ENCODE assay signal across 8 cellular contexts in the genomic region with DNA sequence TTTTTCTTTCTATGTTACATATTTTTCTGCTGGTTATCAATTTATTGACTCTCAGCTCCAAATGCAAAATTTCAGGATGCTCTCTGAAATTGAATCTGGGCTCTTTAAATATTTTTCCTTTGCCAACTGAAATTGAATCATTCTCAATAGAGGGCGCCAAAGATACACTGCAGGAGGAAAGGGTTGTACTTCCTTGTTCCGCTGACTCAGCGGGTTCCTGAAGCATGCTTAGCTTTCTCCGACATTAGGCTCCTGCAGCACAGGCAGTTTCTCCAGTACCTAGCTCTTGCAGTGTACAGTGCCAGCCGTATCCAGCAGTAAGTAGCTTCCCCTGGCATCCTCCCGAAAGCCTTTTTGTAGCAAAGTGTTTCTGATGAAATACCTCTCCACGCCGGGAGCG. TPM values are rescaled to one million over a fixed set of nuclear protein-coding genes. Genes with fewer than 3 reads are reported as not detected.
A peak's percentile ranks its signal among the peaks of the same experiment; 100 is the strongest.
DNase-seq lines count a peak whose midpoint lies in the region; ATAC-seq and TF ChIP-seq lines count a peak whose summit lies in the region.

No MANE protein-coding gene starts in this region.

- H3K9me3 ChIP-seq in cardiac muscle cell (ENCODE audit: low read depth) (no peaks in the 10 kb centered on the region), OCI-LY3 (ENCODE audit: insufficient read depth, low read length) (no peaks in the 10 kb centered on the region), endodermal cell (ENCODE audit: control insufficient read depth, low read length) (no peaks in the 10 kb centered on the region), neural progenitor cell (ENCODE audit: low read depth) (no peaks in the 10 kb centered on the region)

- no peaks in the 10 kb centered on the region for H3K4me1 ChIP-seq in cardiac muscle cell (ENCODE audit: low read depth)
- no peaks in the 10 kb centered on the region for H3K4me1 ChIP-seq in OCI-LY3 (ENCODE audit: low read length)
- H3K4me1 ChIP-seq in endodermal cell (ENCODE audit: control insufficient read depth, insufficient read depth, low read length), result no peaks in the 10 kb centered on the region
- H3K4me1 ChIP-seq in neural progenitor cell, result no peaks in the 10 kb centered on the region

- DNase-seq in cardiac muscle cell (ENCODE audit: low read depth in 1 of 2, low spot score in 1 of 2) (peak; percentile 41 to 80), Right ventricle myocardium inferior (ENCODE audit: missing footprints) (no peak), Kasumi-1 (lab: John Stamatoyannopoulos, UW) (peak; percentile 74 to 83), endodermal cell (peak; percentile 68), neural progenitor cell (ENCODE audit: low spot score) (peak; percentile 64), activated gamma-delta T cell (lab: John Stamatoyannopoulos, UW) (no peak)

- H3K9me3 Mint-ChIP-seq in endodermal cell (peaks cover 33% of the 10 kb centered on the region), neural progenitor cell (no peaks in the 10 kb centered on the region)

- H3K36me3 ChIP-seq in cardiac muscle cell (no peaks in the 10 kb centered on the region), OCI-LY3 (replicated peaks; ENCODE audit: low read depth, low read length) (no peaks in the 10 kb centered on the region), endodermal cell (ENCODE audit: control insufficient read depth, insufficient read depth, low read length) (no peaks in the 10 kb centered on the region), neural progenitor cell (no peaks in the 10 kb centered on the region)

- H3K4me1 Mint-ChIP-seq in endodermal cell (no peaks in the 10 kb centered on the region), neural progenitor cell (no peaks in the 10 kb centered on the region)

- H2AFZ ChIP-seq in OCI-LY3 (ENCODE audit: low read depth, low read length), result peak overlapping the region; percentile 46; the same call in 1 of the 2 replicates
- no peak overlapping the region for H2AFZ ChIP-seq in neural progenitor cell (replicated peaks)

- H3F3A ChIP-seq in neural progenitor cell (ENCODE audit: low read depth), result no peaks in the 10 kb centered on the region

- ATAC-seq in Right ventricle myocardium inferior (no peak), GM19397 (IDR thresholded peaks at IDR 0.05; ENCODE audit: unreplicated experiment) (no peak)

- H3K4me3 ChIP-seq in cardiac muscle cell (no peak overlapping the region), OCI-LY3 (ENCODE audit: low read length) (peak overlapping the region; percentile 48; the same call in 1 of the 2 replicates), endodermal cell (ENCODE audit: low read length) (no peak overlapping the region), neural progenitor cell (no peak overlapping the region)

- no peaks in the 10 kb centered on the region for H3K79me2 ChIP-seq in OCI-LY3 (ENCODE audit: low read length)
- no peaks in the 10 kb centered on the region for H3K79me2 ChIP-seq in neural progenitor cell (ENCODE audit: low read depth)

- H3K36me3 Mint-ChIP-seq in endodermal cell (ENCODE audit: low read depth) (no peaks in the 10 kb centered on the region), neural progenitor cell (no peaks in the 10 kb centered on the region)

- H3K27me3 ChIP-seq in cardiac muscle cell (no peaks in the 10 kb centered on the region), OCI-LY3 (ENCODE audit: low read depth, low read length) (no peaks in the 10 kb centered on the region), endodermal cell (ENCODE audit: control insufficient read depth, insufficient read depth, low read length, poor library complexity, severe bottlenecking) (no peaks in the 10 kb centered on the region), neural progenitor cell (no peaks in the 10 kb centered on the region)

- WGBS in endodermal cell (ENCODE audit: insufficient coverage in 1 of 2, insufficient read length in 1 of 2), 2 experiments, result 54 to 76% methylated on average over 3 to 9 of the region's 9 CpGs

- no peak overlapping the region for H3K4me3 Mint-ChIP-seq in endodermal cell
- H3K4me3 Mint-ChIP-seq in neural progenitor cell, result no peak overlapping the region

- H3K4me2 ChIP-seq in OCI-LY3 (ENCODE audit: low read length) (peak overlapping the region; percentile 62), neural progenitor cell (no peak overlapping the region)

- H3K27ac Mint-ChIP-seq in endodermal cell, result no peak overlapping the region
- H3K27ac Mint-ChIP-seq in neural progenitor cell, result no peak overlapping the region

- no peaks in the 10 kb centered on the region for H4K20me1 ChIP-seq in OCI-LY3 (ENCODE audit: insufficient read depth, low read length)
- H4K20me1 ChIP-seq in neural progenitor cell (ENCODE audit: low read depth), result no peaks in the 10 kb centered on the region

- H3K27me3 Mint-ChIP-seq in endodermal cell (ENCODE audit: insufficient read depth) (no peaks in the 10 kb centered on the region), neural progenitor cell (ENCODE audit: insufficient read depth, low read depth) (peaks cover 5% of the 10 kb centered on the region)

- H3K9ac ChIP-seq in OCI-LY3 (ENCODE audit: low read length) (0 out of 2 replicates have a peak overlapping the region, but pooled peaks have one; percentile 27), endodermal cell (ENCODE audit: extremely low read depth, low read length, poor library complexity, severe bottlenecking) (no peak overlapping the region), neural progenitor cell (no peak overlapping the region)

- intact Hi-C loops in Right ventricle myocardium inferior (cut with DNase I), result loop anchor here (10.0 kb wide), 1 partner anchor 974 kb away; no protein-coding TSS in a partner anchor

- peak; percentile 34 for TF ChIP-seq CTCF in cardiac muscle cell (IDR thresholded peaks at IDR 0.05; ENCODE audit: low read depth, low read length)
- peak; percentile 68 for TF ChIP-seq CTCF in OCI-LY3 (IDR thresholded peaks at IDR 0.05; ENCODE audit: low read depth, low read length)
- TF ChIP-seq CTCF in endodermal cell (conservative IDR thresholded peaks at IDR 0.05), result peak; percentile 76
- TF ChIP-seq CTCF in neural progenitor cell (IDR thresholded peaks at IDR 0.05), result peak; percentile 61

- no peak overlapping the region for H3K27ac ChIP-seq in cardiac muscle cell
- H3K27ac ChIP-seq in OCI-LY3 (ENCODE audit: low read length), result no peak overlapping the region
- no peak overlapping the region for H3K27ac ChIP-seq in endodermal cell (ENCODE audit: low read depth, low read length)
- no peak overlapping the region for H3K27ac ChIP-seq in neural progenitor cell

RNA-seq across cellular contexts. Expression of a gene that starts 28.8 kb away (rescaled TPM):
- total RNA-seq in cardiac muscle cell (0.28 and 0.66 TPM in 2 replicates), Right ventricle myocardium inferior (not detected), endodermal cell (under 1 TPM; 0.26 to 0.55 TPM), neural progenitor cell (ENCODE audit: low replicate concordance) (0.13 and 0.15 TPM in 2 replicates)
- polyA plus RNA-seq in cardiac muscle cell, result 0.04 TPM in 1 of 2 replicates, not detected in the other
- polyA plus RNA-seq in endodermal cell (2013, experiment 1 of 2), result 0.32 TPM
- polyA plus RNA-seq in endodermal cell (2013, experiment 2 of 2), result 0.33 TPM

Comparison
In these comparisons a context has a peak if more than half of its experiments do, and no peak if none do; other contexts are left out.
1. DNase-seq: peak in cardiac muscle cell (2 of 2), Kasumi-1 (2 of 2), endodermal cell (single experiment) and neural progenitor cell (single experiment); none in Right ventricle myocardium inferior (single experiment) and activated gamma-delta T cell (single experiment).
2. Peak in every context shown above with its lines, with median percentiles within 50 percentile points of each other: CTCF ChIP-seq.